Comparison of ENCODE assay signal across 8 cellular contexts in the genomic region with DNA sequence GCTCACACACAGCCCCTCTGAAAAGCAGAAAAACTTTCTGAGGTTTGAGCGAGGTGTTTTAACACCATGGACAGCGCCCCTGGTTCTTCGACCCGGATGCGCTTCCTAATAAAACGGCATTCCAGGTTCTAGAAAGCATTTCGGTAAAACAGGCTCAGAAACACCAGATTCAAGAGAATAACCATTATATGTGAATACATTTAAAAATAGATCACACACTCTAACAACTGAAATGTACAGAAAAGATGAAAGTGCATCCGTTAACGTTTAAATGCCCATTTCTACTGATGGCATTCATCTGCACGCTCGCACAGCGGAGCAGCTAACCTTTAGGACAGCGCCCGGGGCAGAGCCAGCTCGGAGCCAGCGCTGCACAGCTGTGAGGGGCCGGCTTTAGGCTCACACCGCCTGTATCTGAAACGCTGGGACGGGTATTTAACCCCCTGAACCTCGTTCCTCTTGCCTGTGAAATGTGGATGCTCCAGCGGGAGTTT. TPM values are rescaled to one million over a fixed set of nuclear protein-coding genes. Genes with fewer than 3 reads are reported as not detected.
DNase-seq lines count a peak whose midpoint lies in the region; ATAC-seq, FAIRE-seq and TF ChIP-seq lines count a peak whose summit lies in the region.

No MANE protein-coding gene starts in this region.

- H4K20me1 ChIP-seq in astrocyte (ENCODE audit: insufficient read depth, low read length), result no peaks in the 10 kb centered on the region

- intact Hi-C loops in sigmoid colon (cut with DNase I), result no loop called here
- intact Hi-C loops in activated T-helper 2 cell treated with anti-CD3 and anti-CD28 coated beads, Interferon-gamma antibody, Interleukin-2, Interleukin-4, amounts not matched to agents 10 μg/mL and 5 μg/mL and 100 μg/mL, durations not matched to agents 14 hours and 24 hours and 36 hours (cut with micrococcal nuclease), result no loop called here

- H3K4me3 ChIP-seq in astrocyte (ENCODE audit: insufficient read depth, low read depth, low read length), result peak overlapping the region; percentile 62
- peak overlapping the region; percentile 6; the same call in 1 of the 2 replicates for H3K4me3 ChIP-seq in iPS DF 6.9 (ENCODE audit: low read length)
- peak overlapping the region in 3 of 4 donors; percentile 7 to 34 (median 25) for H3K4me3 ChIP-seq in sigmoid colon

- no peak overlapping the region for H3K9ac ChIP-seq in astrocyte (ENCODE audit: low read length)

- H3K4me1 Mint-ChIP-seq in HFFc6 (ENCODE audit: low read depth) (peaks cover 11% of the 10 kb centered on the region), astrocyte (ENCODE audit: low read depth, unreplicated experiment) (peaks cover 2% of the 10 kb centered on the region)
- H3K4me1 Mint-ChIP-seq in activated T-helper 2 cell treated with anti-CD3 and anti-CD28 coated beads, Interferon-gamma antibody, Interleukin-2, Interleukin-4, amounts not matched to agents 10 μg/mL and 5 μg/mL and 100 μg/mL, durations not matched to agents 14 hours and 24 hours and 36 hours (ENCODE audit: low read depth), result peaks cover 6% of the 10 kb centered on the region

- peak; percentile 35 for DNase-seq in HFFc6
- DNase-seq in astrocyte (ENCODE audit: low read depth), result peak; percentile 33
- DNase-seq in iPS DF 6.9 (ENCODE audit: low read depth, low spot score), result peak; percentile 22
- no peak for DNase-seq in sigmoid colon
- DNase-seq in T-helper 1 cell, result no peak
- no peak for DNase-seq in activated T-helper 2 cell treated with anti-CD3 and anti-CD28 coated beads, Interferon-gamma antibody, Interleukin-2, Interleukin-4, amounts not matched to agents 10 μg/mL and 5 μg/mL and 100 μg/mL, durations not matched to agents 14 hours and 24 hours and 36 hours (ENCODE audit: low spot score)
- DNase-seq in NCI-H82 treated with DMSO at 0.1 percent for 48 hours (lab: John Stamatoyannopoulos, UW; ENCODE audit: unreplicated experiment), result no peak

- H2AFZ ChIP-seq in astrocyte (ENCODE audit: low read depth, low read length), result peak overlapping the region; percentile 71

- H3K4me3 Mint-ChIP-seq in HFFc6 (peak overlapping the region; percentile 71), astrocyte (ENCODE audit: unreplicated experiment) (peak overlapping the region; percentile 36)
- no peak overlapping the region for H3K4me3 Mint-ChIP-seq in activated T-helper 2 cell treated with anti-CD3 and anti-CD28 coated beads, Interferon-gamma antibody, Interleukin-2, Interleukin-4, amounts not matched to agents 10 μg/mL and 5 μg/mL and 100 μg/mL, durations not matched to agents 14 hours and 24 hours and 36 hours (ENCODE audit: low read depth)

- peak overlapping the region; percentile 82 for H3K4me2 ChIP-seq in astrocyte (ENCODE audit: low read length)

- H3K27ac ChIP-seq in astrocyte (ENCODE audit: low read depth, low read length) (no peak overlapping the region), iPS DF 6.9 (ENCODE audit: low read length) (no peak overlapping the region), sigmoid colon (no peak overlapping the region)

- H3K36me3 Mint-ChIP-seq in HFFc6 (ENCODE audit: low read depth), result no peaks in the 10 kb centered on the region
- no peaks in the 10 kb centered on the region for H3K36me3 Mint-ChIP-seq in astrocyte (ENCODE audit: low read depth, unreplicated experiment)
- H3K36me3 Mint-ChIP-seq in activated T-helper 2 cell treated with anti-CD3 and anti-CD28 coated beads, Interferon-gamma antibody, Interleukin-2, Interleukin-4, amounts not matched to agents 10 μg/mL and 5 μg/mL and 100 μg/mL, durations not matched to agents 14 hours and 24 hours and 36 hours (ENCODE audit: low read depth), result no peaks in the 10 kb centered on the region

- H3K9me3 ChIP-seq in astrocyte (ENCODE audit: insufficient read depth, low read depth, low read length) (peaks cover under 1% of the 10 kb centered on the region), iPS DF 6.9 (ENCODE audit: control insufficient read depth, insufficient read depth, low read length) (no peaks in the 10 kb centered on the region), sigmoid colon (no peaks in the 10 kb centered on the region)

- H3K4me1 ChIP-seq in astrocyte (ENCODE audit: insufficient read depth, low read length), result no peaks in the 10 kb centered on the region
- 0 out of 2 replicates have a peak, but pooled peaks cover 1% of the 10 kb centered on the region for H3K4me1 ChIP-seq in iPS DF 6.9 (ENCODE audit: control insufficient read depth, insufficient read depth, low read length)
- H3K4me1 ChIP-seq in sigmoid colon, result peaks cover 0 to 9% (median 0%) of the 10 kb centered on the region in 4 donors

- TF ChIP-seq POLR2A in sigmoid colon (IDR thresholded peaks at IDR 0.05), result no peak

- TF ChIP-seq EP300 in sigmoid colon (IDR thresholded peaks at IDR 0.05), result no peak

- no peak for ATAC-seq in GM18907 (IDR thresholded peaks at IDR 0.05; ENCODE audit: unreplicated experiment)

- no CpG with 5 or more reads among the region's 22 CpGs for WGBS in iPS DF 6.9 (ENCODE audit: insufficient coverage, insufficient read length)
- 3% methylated on average over 22 of the region's 22 CpGs for WGBS in sigmoid colon, 2 donors

- H3K79me2 ChIP-seq in astrocyte (ENCODE audit: insufficient read depth, low read length), result no peaks in the 10 kb centered on the region

- H3K27me3 Mint-ChIP-seq in HFFc6 (ENCODE audit: insufficient read depth), result peaks cover 2% of the 10 kb centered on the region
- peaks cover 17% of the 10 kb centered on the region for H3K27me3 Mint-ChIP-seq in astrocyte (ENCODE audit: low read depth, unreplicated experiment)
- H3K27me3 Mint-ChIP-seq in activated T-helper 2 cell treated with anti-CD3 and anti-CD28 coated beads, Interferon-gamma antibody, Interleukin-2, Interleukin-4, amounts not matched to agents 10 μg/mL and 5 μg/mL and 100 μg/mL, durations not matched to agents 14 hours and 24 hours and 36 hours (ENCODE audit: low read depth), result peaks cover 28% of the 10 kb centered on the region

- FAIRE-seq in astrocyte (lab: Jason Lieb, UNC), result no peak

- no peaks in the 10 kb centered on the region for H3K9me3 Mint-ChIP-seq in HFFc6
- no peaks in the 10 kb centered on the region for H3K9me3 Mint-ChIP-seq in astrocyte (ENCODE audit: unreplicated experiment)
- H3K9me3 Mint-ChIP-seq in activated T-helper 2 cell treated with anti-CD3 and anti-CD28 coated beads, Interferon-gamma antibody, Interleukin-2, Interleukin-4, amounts not matched to agents 10 μg/mL and 5 μg/mL and 100 μg/mL, durations not matched to agents 14 hours and 24 hours and 36 hours, result no peaks in the 10 kb centered on the region

- no peak for TF ChIP-seq CTCF in HFFc6 (IDR thresholded peaks at IDR 0.05)
- TF ChIP-seq CTCF in astrocyte (IDR thresholded peaks at IDR 0.05; ENCODE audit: insufficient read depth, low read depth, low read length), result no peak
- TF ChIP-seq CTCF in sigmoid colon (IDR thresholded peaks at IDR 0.05), result no peak

- H3K27ac Mint-ChIP-seq in HFFc6 (no peak overlapping the region), astrocyte (ENCODE audit: unreplicated experiment) (no peak overlapping the region)
- H3K27ac Mint-ChIP-seq in activated T-helper 2 cell treated with anti-CD3 and anti-CD28 coated beads, Interferon-gamma antibody, Interleukin-2, Interleukin-4, amounts not matched to agents 10 μg/mL and 5 μg/mL and 100 μg/mL, durations not matched to agents 14 hours and 24 hours and 36 hours, result no peak overlapping the region

- H3K36me3 ChIP-seq in astrocyte (ENCODE audit: insufficient read depth, low read length) (no peaks in the 10 kb centered on the region), iPS DF 6.9 (ENCODE audit: control insufficient read depth, insufficient read depth, low read length) (no peaks in the 10 kb centered on the region), sigmoid colon (no peaks in the 10 kb centered on the region)

- H3K27me3 ChIP-seq in astrocyte (ENCODE audit: insufficient read depth, low read length) (no peaks in the 10 kb centered on the region), iPS DF 6.9 (ENCODE audit: control insufficient read depth, insufficient read depth, low read length) (no peaks in the 10 kb centered on the region), sigmoid colon (peaks cover 0 to 4% (median 0%) of the 10 kb centered on the region in 3 donors)

RNA-seq across cellular contexts. Expression of gene TENT4A, which starts 26.3 kb away (rescaled TPM):
- total RNA-seq in HFFc6 (2021; fragmentation: NEBNext Ultra II Directional; extraction: Animal tissue kit (Norgen Biotek cat#: 25700)), result 10 to 100 TPM; 19.8 to 23.8 (median 21.7) TPM
- total RNA-seq in astrocyte, result 16.8 and 18.8 TPM in 2 replicates
- total RNA-seq in sigmoid colon, result 10 to 100 TPM; 14.6 to 27.4 (median 18.7) TPM
- polyA plus RNA-seq in sigmoid colon, result 10 to 100 TPM in 1 of 3 donors, 1 to 10 TPM in 2; 3.0 to 12.5 (median 3.2) TPM
- total RNA-seq in activated T-helper 2 cell treated with anti-CD3 and anti-CD28 coated beads, Interferon-gamma antibody, Interleukin-2, Interleukin-4, amounts not matched to agents 10 μg/mL and 5 μg/mL and 100 μg/mL, durations not matched to agents 14 hours and 24 hours and 36 hours, result 39.4 and 40.1 TPM in 2 replicates

RNA-seq across cellular contexts. Expression of gene SRD5A1, which starts 53.7 kb away (rescaled TPM):
- 10 to 100 TPM; 24.0 to 28.5 (median 26.6) TPM for total RNA-seq in HFFc6 (2021; fragmentation: NEBNext Ultra II Directional; extraction: Animal tissue kit (Norgen Biotek cat#: 25700))
- total RNA-seq in astrocyte, result 27.6 and 30.6 TPM in 2 replicates
- total RNA-seq in sigmoid colon, result 1 to 10 TPM; 3.1 to 5.7 (median 3.6) TPM
- polyA plus RNA-seq in sigmoid colon, result 10 to 100 TPM in 1 of 3 donors, 1 to 10 TPM in 2; 6.6 to 10.7 (median 9.5) TPM
- 15.3 and 16.0 TPM in 2 replicates for total RNA-seq in activated T-helper 2 cell treated with anti-CD3 and anti-CD28 coated beads, Interferon-gamma antibody, Interleukin-2, Interleukin-4, amounts not matched to agents 10 μg/mL and 5 μg/mL and 100 μg/mL, durations not matched to agents 14 hours and 24 hours and 36 hours

RNA-seq across cellular contexts. Expression of gene NSUN2, which starts 54.1 kb away (rescaled TPM):
- 10 to 100 TPM; 59.9 to 67.7 (median 60.5) TPM for total RNA-seq in HFFc6 (2021; fragmentation: NEBNext Ultra II Directional; extraction: Animal tissue kit (Norgen Biotek cat#: 25700))
- total RNA-seq in astrocyte (71.5 and 78.8 TPM in 2 replicates), sigmoid colon (10 to 100 TPM; 29.3 to 45.4 (median 31.2) TPM)
- 10 to 100 TPM; 31.2 to 54.4 (median 32.8) TPM for polyA plus RNA-seq in sigmoid colon
- total RNA-seq in activated T-helper 2 cell treated with anti-CD3 and anti-CD28 coated beads, Interferon-gamma antibody, Interleukin-2, Interleukin-4, amounts not matched to agents 10 μg/mL and 5 μg/mL and 100 μg/mL, durations not matched to agents 14 hours and 24 hours and 36 hours, result 124 and 125 TPM in 2 replicates

Comparison
In these comparisons a context has a peak if more than half of its experiments do, and no peak if none do; other contexts are left out.
1. DNase-seq: peak in HFFc6 (single experiment), astrocyte (single experiment) and iPS DF 6.9 (single experiment); none in sigmoid colon (single experiment), T-helper 1 cell (0 of 5), activated T-helper 2 cell treated with anti-CD3 and anti-CD28 coated beads, Interferon-gamma antibody, Interleukin-2, Interleukin-4, amounts not matched to agents 10 μg/mL and 5 μg/mL and 100 μg/mL, durations not matched to agents 14 hours and 24 hours and 36 hours (single experiment) and NCI-H82 treated with DMSO at 0.1 percent for 48 hours (single experiment).
2. H3K4me3 ChIP-seq: peak in every context shown above with its lines; median percentile 62 in astrocyte; 25 in sigmoid colon; 6 in iPS DF 6.9.